8 cellular contexts compared by ENCODE assay signal in genomic region chr5:58459276-58459859, GRCh38. TPM values are rescaled to one million over a fixed set of nuclear protein-coding genes. Genes with fewer than 3 reads are reported as not detected.
DNase-seq lines count a peak whose midpoint lies in the region; ATAC-seq and TF ChIP-seq lines count a peak whose summit lies in the region.

No MANE protein-coding gene starts in this region.

- no peak for DNase-seq in activated CD8-positive, alpha-beta memory T cell treated with anti-CD3 and anti-CD28 coated beads, Interleukin-2, amount 10 ng/mL, durations not matched to agents 7 days and 5 days
- DNase-seq in activated CD8-positive, alpha-beta memory T cell treated with anti-CD3 and anti-CD28 coated beads for 24 hours = no peak
- DNase-seq in LNCaP clone FGC (ENCODE audit: low read depth) (no peak), foreskin keratinocyte (peak in 1 of 2 donors; percentile 39)
- DNase-seq in activated T-helper 2 cell treated with anti-CD3 and anti-CD28 coated beads, Interferon-gamma antibody, Interleukin-2, Interleukin-4, amounts not matched to agents 10 μg/mL and 5 μg/mL and 100 μg/mL, durations not matched to agents 14 hours and 24 hours and 36 hours (ENCODE audit: low spot score) = no peak

- peaks cover 19% of the 10 kb centered on the region for H3K4me1 Mint-ChIP-seq in activated CD8-positive, alpha-beta memory T cell treated with anti-CD3 and anti-CD28 coated beads, Interleukin-2, amount 10 ng/mL, durations not matched to agents 7 days and 5 days
- H3K4me1 Mint-ChIP-seq in activated T-helper 2 cell treated with anti-CD3 and anti-CD28 coated beads, Interferon-gamma antibody, Interleukin-2, Interleukin-4, amounts not matched to agents 10 μg/mL and 5 μg/mL and 100 μg/mL, durations not matched to agents 14 hours and 24 hours and 36 hours (ENCODE audit: low read depth) = peaks cover 17% of the 10 kb centered on the region

- H3K27me3 ChIP-seq in foreskin keratinocyte = no peaks in the 10 kb centered on the region
- peaks cover 38% of the 10 kb centered on the region for H3K27me3 ChIP-seq in neutrophil

- intact Hi-C loops in activated T-helper 2 cell treated with anti-CD3 and anti-CD28 coated beads, Interferon-gamma antibody, Interleukin-2, Interleukin-4, amounts not matched to agents 10 μg/mL and 5 μg/mL and 100 μg/mL, durations not matched to agents 14 hours and 24 hours and 36 hours (cut with micrococcal nuclease) = no loop called here

- no peak overlapping the region for H3K27ac Mint-ChIP-seq in activated CD8-positive, alpha-beta memory T cell treated with anti-CD3 and anti-CD28 coated beads, Interleukin-2, amount 10 ng/mL, durations not matched to agents 7 days and 5 days
- H3K27ac Mint-ChIP-seq in activated T-helper 2 cell treated with anti-CD3 and anti-CD28 coated beads, Interferon-gamma antibody, Interleukin-2, Interleukin-4, amounts not matched to agents 10 μg/mL and 5 μg/mL and 100 μg/mL, durations not matched to agents 14 hours and 24 hours and 36 hours = no peak overlapping the region

- H3K27ac ChIP-seq in foreskin keratinocyte (peak overlapping the region; percentile 50), neutrophil (peak overlapping the region; percentile 89)

- no peak for TF ChIP-seq CTCF in LNCaP clone FGC (IDR thresholded peaks at IDR 0.05; ENCODE audit: control insufficient read depth, extremely low read depth, insufficient read depth)
- TF ChIP-seq CTCF in foreskin keratinocyte (conservative IDR thresholded peaks at IDR 0.05) = no peak
- TF ChIP-seq CTCF in neutrophil (IDR thresholded peaks at IDR 0.05) = no peak

- H3K4me3 Mint-ChIP-seq in activated CD8-positive, alpha-beta memory T cell treated with anti-CD3 and anti-CD28 coated beads, Interleukin-2, amount 10 ng/mL, durations not matched to agents 7 days and 5 days = peak overlapping the region; percentile 70
- H3K4me3 Mint-ChIP-seq in activated T-helper 2 cell treated with anti-CD3 and anti-CD28 coated beads, Interferon-gamma antibody, Interleukin-2, Interleukin-4, amounts not matched to agents 10 μg/mL and 5 μg/mL and 100 μg/mL, durations not matched to agents 14 hours and 24 hours and 36 hours (ENCODE audit: low read depth) = peak overlapping the region; percentile 78

- CTCF ChIA-PET in activated CD8-positive, alpha-beta memory T cell treated with anti-CD3 and anti-CD28 coated beads, Interleukin-2, amount 10 ng/mL, durations not matched to agents 7 days and 5 days (lab: Charles Lee) = interaction anchor here (1.9 to 4.1 kb wide), 4 partner anchors 11 to 1161 kb away, joined by 4 to 34 read pairs (median 12); no protein-coding TSS in a partner anchor

- H3K4me3 ChIP-seq in LNCaP clone FGC (ENCODE audit: low read depth, low read length) = peak overlapping the region; percentile 80
- peak overlapping the region; percentile 79 to 98 for H3K4me3 ChIP-seq in neutrophil (ENCODE audit: low read depth in 1 of 2, low read length in 1 of 2)

- peaks cover 16% of the 10 kb centered on the region for H3K4me1 ChIP-seq in foreskin keratinocyte
- H3K4me1 ChIP-seq in neutrophil (ENCODE audit: control insufficient read depth in 1 of 2, insufficient read depth in 1 of 2, low read depth in 1 of 2, low read length in 1 of 2) = peaks cover 10 to 16% of the 10 kb centered on the region in 2 experiments

- H3K36me3 ChIP-seq in neutrophil = no peaks in the 10 kb centered on the region

- no peaks in the 10 kb centered on the region for H3K36me3 Mint-ChIP-seq in activated CD8-positive, alpha-beta memory T cell treated with anti-CD3 and anti-CD28 coated beads, Interleukin-2, amount 10 ng/mL, durations not matched to agents 7 days and 5 days
- peaks cover 3% of the 10 kb centered on the region for H3K36me3 Mint-ChIP-seq in activated T-helper 2 cell treated with anti-CD3 and anti-CD28 coated beads, Interferon-gamma antibody, Interleukin-2, Interleukin-4, amounts not matched to agents 10 μg/mL and 5 μg/mL and 100 μg/mL, durations not matched to agents 14 hours and 24 hours and 36 hours (ENCODE audit: low read depth)

- no peaks in the 10 kb centered on the region for H3K9me3 ChIP-seq in neutrophil

- H3K27me3 Mint-ChIP-seq in activated CD8-positive, alpha-beta memory T cell treated with anti-CD3 and anti-CD28 coated beads, Interleukin-2, amount 10 ng/mL, durations not matched to agents 7 days and 5 days = peaks cover 34% of the 10 kb centered on the region
- peaks cover 23% of the 10 kb centered on the region for H3K27me3 Mint-ChIP-seq in activated T-helper 2 cell treated with anti-CD3 and anti-CD28 coated beads, Interferon-gamma antibody, Interleukin-2, Interleukin-4, amounts not matched to agents 10 μg/mL and 5 μg/mL and 100 μg/mL, durations not matched to agents 14 hours and 24 hours and 36 hours (ENCODE audit: low read depth)

- ATAC-seq in activated CD8-positive, alpha-beta memory T cell treated with anti-CD3 and anti-CD28 coated beads, Interleukin-2, amount 10 ng/mL, durations not matched to agents 7 days and 5 days = peak; percentile 1
- ATAC-seq in foreskin keratinocyte (peak; percentile 5), GM19328 (IDR thresholded peaks at IDR 0.05; ENCODE audit: unreplicated experiment) (no peak), HG02973 (IDR thresholded peaks at IDR 0.05; ENCODE audit: unreplicated experiment) (no peak)

- H3K9me3 Mint-ChIP-seq in activated CD8-positive, alpha-beta memory T cell treated with anti-CD3 and anti-CD28 coated beads, Interleukin-2, amount 10 ng/mL, durations not matched to agents 7 days and 5 days (ENCODE audit: low read depth) = no peaks in the 10 kb centered on the region
- H3K9me3 Mint-ChIP-seq in activated T-helper 2 cell treated with anti-CD3 and anti-CD28 coated beads, Interferon-gamma antibody, Interleukin-2, Interleukin-4, amounts not matched to agents 10 μg/mL and 5 μg/mL and 100 μg/mL, durations not matched to agents 14 hours and 24 hours and 36 hours = no peaks in the 10 kb centered on the region

RNA-seq across cellular contexts. Expression of gene PLK2, which starts 0.5 kb away (rescaled TPM):
- total RNA-seq in activated CD8-positive, alpha-beta memory T cell treated with anti-CD3 and anti-CD28 coated beads, Interleukin-2, amount 10 ng/mL, durations not matched to agents 7 days and 5 days = 1 to 10 TPM; 4.9 to 7.5 TPM
- total RNA-seq in activated T-helper 2 cell treated with anti-CD3 and anti-CD28 coated beads, Interferon-gamma antibody, Interleukin-2, Interleukin-4, amounts not matched to agents 10 μg/mL and 5 μg/mL and 100 μg/mL, durations not matched to agents 14 hours and 24 hours and 36 hours = 18.2 and 20.1 TPM in 2 replicates
- total RNA-seq in foreskin keratinocyte = 179 and 369 TPM in 2 replicates
- 43.6 and 113 TPM in 2 replicates for polyA plus RNA-seq in foreskin keratinocyte

RNA-seq across cellular contexts. Expression of gene GAPT, which starts 31.9 kb away (rescaled TPM):
- not detected for total RNA-seq in activated CD8-positive, alpha-beta memory T cell treated with anti-CD3 and anti-CD28 coated beads, Interleukin-2, amount 10 ng/mL, durations not matched to agents 7 days and 5 days
- not detected in 2 replicates for total RNA-seq in activated T-helper 2 cell treated with anti-CD3 and anti-CD28 coated beads, Interferon-gamma antibody, Interleukin-2, Interleukin-4, amounts not matched to agents 10 μg/mL and 5 μg/mL and 100 μg/mL, durations not matched to agents 14 hours and 24 hours and 36 hours
- not detected in 2 replicates for total RNA-seq in foreskin keratinocyte
- polyA plus RNA-seq in foreskin keratinocyte = not detected in 2 replicates

Comparison
In these comparisons a context has a peak if more than half of its experiments do, and no peak if none do; other contexts are left out.
1. ATAC-seq: peak in activated CD8-positive, alpha-beta memory T cell treated with anti-CD3 and anti-CD28 coated beads, Interleukin-2, amount 10 ng/mL, durations not matched to agents 7 days and 5 days (single experiment) and foreskin keratinocyte (single experiment); none in GM19328 (single experiment) and HG02973 (single experiment).